In genomic region chr6:169589699-169590257, GRCh38 we compare ENCODE assay signal across 8 cellular contexts.
DNase-seq lines count a peak whose midpoint lies in the region; ATAC-seq, FAIRE-seq and TF ChIP-seq lines count a peak whose summit lies in the region.

No MANE protein-coding gene starts in this region.

- BruUV-seq in endothelial cell of umbilical vein (replicated peaks; lab: Mats Ljungman, UMichigan): no TSS peak

- no peak overlapping the region for H3K9ac ChIP-seq in endothelial cell of umbilical vein (replicated peaks; ENCODE audit: extremely low read depth, insufficient read depth, low read length)

- CTCF ChIA-PET in endothelial cell of umbilical vein (lab: Charles Lee): no interaction called here

- H3K4me3 ChIP-seq in endothelial cell of umbilical vein (replicated peaks in 1 of 3; ENCODE audit: insufficient read depth in 1 of 3, low read depth in 1 of 3, low read length in 3 of 3): no peak overlapping the region
- H3K4me3 ChIP-seq in suprapubic skin: no peak overlapping the region

- H3K79me2 ChIP-seq in endothelial cell of umbilical vein (ENCODE audit: control insufficient read depth, insufficient read depth, low read length): no peaks in the 10 kb centered on the region

- TF ChIP-seq CTCF in GM13976 (IDR thresholded peaks at IDR 0.05; ENCODE audit: borderline replicate concordance, control extremely low read depth, extremely low read depth, insufficient read depth, missing control alignments): no peak
- no peak for TF ChIP-seq CTCF in endothelial cell of umbilical vein (IDR thresholded peaks at IDR 0.05; ENCODE audit: extremely low read depth in 1 of 2, insufficient read depth in 1 of 2, low read depth in 1 of 2, low read length in 2 of 2)
- no peak for TF ChIP-seq CTCF in suprapubic skin (IDR thresholded peaks at IDR 0.05)

- H3K27ac ChIP-seq in endothelial cell of umbilical vein (ENCODE audit: insufficient read depth, low read depth, low read length) (no peak overlapping the region), suprapubic skin (peak overlapping the region; percentile 81)

- H4K20me1 ChIP-seq in endothelial cell of umbilical vein (replicated peaks; ENCODE audit: control insufficient read depth, extremely low read depth, insufficient read depth, low read length): no peaks in the 10 kb centered on the region

- H3K4me1 ChIP-seq in endothelial cell of umbilical vein (ENCODE audit: control insufficient read depth, extremely low read depth, insufficient read depth, low read length): peaks cover 9% of the 10 kb centered on the region
- peaks cover 11% of the 10 kb centered on the region for H3K4me1 ChIP-seq in suprapubic skin

- H2AFZ ChIP-seq in endothelial cell of umbilical vein (ENCODE audit: low read depth, low read length): no peak overlapping the region

- no peaks in the 10 kb centered on the region for H3K9me1 ChIP-seq in endothelial cell of umbilical vein (replicated peaks; ENCODE audit: control insufficient read depth, extremely low read depth, insufficient read depth, low read length)

- H3K9me3 ChIP-seq in endothelial cell of umbilical vein (replicated peaks; ENCODE audit: control insufficient read depth, insufficient read depth, low read length) (no peaks in the 10 kb centered on the region), suprapubic skin (peaks cover 4% of the 10 kb centered on the region)

- ATAC-seq in GM21576 (IDR thresholded peaks at IDR 0.05; ENCODE audit: unreplicated experiment): peak; percentile 82

- in situ Hi-C loops in GM13976 (cut with MboI; ENCODE audit: low sequenced_read_pairs, unreplicated experiment): no loop called here

- POLR2A ChIA-PET in endothelial cell of umbilical vein (lab: Charles Lee): no interaction called here

- no peak overlapping the region for H3K4me2 ChIP-seq in endothelial cell of umbilical vein (ENCODE audit: insufficient read depth, low read length)

- no peaks in the 10 kb centered on the region for H3K36me3 ChIP-seq in endothelial cell of umbilical vein (ENCODE audit: control insufficient read depth in 2 of 2, extremely low read depth in 1 of 2, insufficient read depth in 2 of 2, low read length in 2 of 2)
- no peaks in the 10 kb centered on the region for H3K36me3 ChIP-seq in suprapubic skin

- WGBS in suprapubic skin: 57% methylated on average over 6 of the region's 6 CpGs

- no peak for TF ChIP-seq EP300 in suprapubic skin (IDR thresholded peaks at IDR 0.05)

- dilution Hi-C loops in endothelial cell of umbilical vein (cut with MboI; ENCODE audit: extremely low pct_ligation_motif_present, low sequenced_read_pairs): no loop called here

- intact Hi-C loops in endothelial cell of umbilical vein (cut with micrococcal nuclease): no loop called here

- DNase-seq in GM13976 (ENCODE audit: low spot score): peak; percentile 57
- DNase-seq in M059J (ENCODE audit: low read depth): peak; percentile 81
- peak; percentile 30 for DNase-seq in endothelial cell of umbilical vein (ENCODE audit: low read depth, low spot score)
- DNase-seq in suprapubic skin (ENCODE audit: low spot score in 2 of 2): no peak
- no peak for DNase-seq in activated effector memory CD4-positive, alpha-beta T cell treated with anti-CD3 and anti-CD28 coated beads, Interleukin-2, amount 50 U/mL, for 16 hours
- no peak for DNase-seq in DMS114 treated with DMSO at 0.1 percent for 48 hours (lab: John Stamatoyannopoulos, UW; ENCODE audit: unreplicated experiment)
- DNase-seq in activated CD4-positive, alpha-beta T cell treated with anti-CD3 and anti-CD28 coated beads, Interleukin-2, amount 50 U/mL, for 4 hours: no peak

- TF ChIP-seq POLR2A in endothelial cell of umbilical vein (IDR thresholded peaks at IDR 0.05; ENCODE audit: low read depth, low read length) (no peak), suprapubic skin (IDR thresholded peaks at IDR 0.05) (no peak)

- no peak for FAIRE-seq in endothelial cell of umbilical vein (lab: Jason Lieb, UNC)

- H3K27me3 ChIP-seq in endothelial cell of umbilical vein (ENCODE audit: control insufficient read depth in 2 of 2, insufficient read depth in 2 of 2, low read length in 2 of 2) (no peaks in the 10 kb centered on the region), suprapubic skin (no peaks in the 10 kb centered on the region)

TF ChIP-seq in endothelial cell of umbilical vein, 7 proteins besides CTCF, POLR2A, EP300 and RAD21:
- TF ChIP-seq MYC (IDR thresholded peaks at IDR 0.05; ENCODE audit: low read depth, low read length): no peak
- no peak for TF ChIP-seq EZH2 (IDR thresholded peaks at IDR 0.05; ENCODE audit: borderline replicate concordance, low read depth, low read length, severe bottlenecking)
- TF ChIP-seq POLR2AphosphoS5 (IDR thresholded peaks at IDR 0.05; ENCODE audit: insufficient read depth, low read depth, low read length): no peak
- no peak for TF ChIP-seq MAX (IDR thresholded peaks at IDR 0.05; ENCODE audit: insufficient read depth, insufficient read length)
- no peak for TF ChIP-seq FOS (IDR thresholded peaks at IDR 0.05; ENCODE audit: borderline replicate concordance, insufficient read depth, low read length)
- TF ChIP-seq GATA2 (IDR thresholded peaks at IDR 0.05; ENCODE audit: insufficient read depth, insufficient read length, low read depth, low read length): no peak
- no peak for TF ChIP-seq JUN (IDR thresholded peaks at IDR 0.05; ENCODE audit: borderline replicate concordance, insufficient read depth, insufficient read length, low read depth)

Comparison
In these comparisons a context has a peak if more than half of its experiments do, and no peak if none do; other contexts are left out.
1. DNase-seq: peak in GM13976 (single experiment), M059J (single experiment) and endothelial cell of umbilical vein (single experiment); none in suprapubic skin (0 of 2), activated effector memory CD4-positive, alpha-beta T cell treated with anti-CD3 and anti-CD28 coated beads, Interleukin-2, amount 50 U/mL, for 16 hours (single experiment), DMS114 treated with DMSO at 0.1 percent for 48 hours (single experiment) and activated CD4-positive, alpha-beta T cell treated with anti-CD3 and anti-CD28 coated beads, Interleukin-2, amount 50 U/mL, for 4 hours (0 of 2).